ENCODE assay signal across 7 cellular contexts in the genomic region with DNA sequence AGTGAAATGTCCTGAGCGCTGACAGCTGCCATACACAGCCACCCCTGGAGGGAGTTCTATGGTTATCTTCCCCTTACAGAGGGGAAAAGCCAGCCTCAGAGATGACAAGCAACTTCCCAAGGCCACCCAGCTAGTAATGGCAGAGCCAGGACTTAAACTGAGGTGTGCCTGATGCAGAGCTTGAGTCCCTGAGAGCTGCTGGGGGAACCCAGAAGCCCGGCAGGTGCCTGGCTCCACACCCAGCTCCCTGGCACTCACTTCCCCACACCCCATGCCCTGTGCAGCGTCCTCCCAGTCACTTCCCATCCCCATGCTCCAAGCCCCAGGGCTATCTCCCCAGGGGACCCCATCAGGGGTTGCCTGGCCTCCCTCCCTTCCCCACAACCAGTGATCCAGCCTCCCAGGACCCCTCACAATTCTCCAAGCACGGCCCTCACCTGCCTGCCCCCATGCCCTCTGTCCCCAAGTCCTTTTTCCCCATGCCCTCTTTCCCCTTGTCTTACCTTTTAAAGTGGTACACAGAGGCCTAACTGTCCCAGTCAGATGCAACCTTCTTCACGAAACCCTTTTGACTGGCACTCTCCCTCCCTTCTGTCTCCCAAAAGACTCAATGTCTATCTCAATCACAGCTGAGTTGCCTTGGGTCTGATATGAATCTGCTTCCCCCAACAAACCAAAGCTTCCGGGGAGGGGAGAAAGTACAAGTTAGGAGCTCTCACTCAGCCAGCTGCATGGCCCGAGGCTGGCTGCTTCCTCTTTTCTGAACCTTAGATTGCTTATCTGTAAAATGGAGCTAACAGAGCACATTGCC. TPM values are rescaled to one million over a fixed set of nuclear protein-coding genes. Genes with fewer than 3 reads are reported as not detected.
A peak's percentile ranks its signal among the peaks of the same experiment; 100 is the strongest.
DNase-seq lines count a peak whose midpoint lies in the region; ATAC-seq and TF ChIP-seq lines count a peak whose summit lies in the region.

No MANE protein-coding gene starts in this region.

- TF ChIP-seq CTCF in coronary artery (IDR thresholded peaks at IDR 0.05) (no peak), type B pancreatic cell (conservative IDR thresholded peaks at IDR 0.05) (no peak)

- peaks cover 4% of the 10 kb centered on the region for H3K27me3 Mint-ChIP-seq in type B pancreatic cell

- no peaks in the 10 kb centered on the region for H3K9me3 Mint-ChIP-seq in type B pancreatic cell

- in situ Hi-C loops in GM18951 (cut with MboI; ENCODE audit: low sequenced_read_pairs, unreplicated experiment): no loop called here

- ATAC-seq in HG02884 (IDR thresholded peaks at IDR 0.05; ENCODE audit: unreplicated experiment): peak; percentile 91

- no peak overlapping the region for H3K4me3 Mint-ChIP-seq in type B pancreatic cell

- peak overlapping the region in 1 of 2 donors; percentile 22 for H3K27ac ChIP-seq in coronary artery

- no peaks in the 10 kb centered on the region for H3K36me3 Mint-ChIP-seq in type B pancreatic cell

- H3K4me1 Mint-ChIP-seq in type B pancreatic cell (ENCODE audit: unreplicated experiment): peaks cover 4% of the 10 kb centered on the region

- DNase-seq in RPMI7951 (ENCODE audit: low read depth): peak; percentile 63
- DNase-seq in coronary artery (ENCODE audit: low spot score): peak; percentile 53
- peak; percentile 62 for DNase-seq in type B pancreatic cell (ENCODE audit: extremely low spot score, unreplicated experiment)
- no peak for DNase-seq in NCI-H524 (lab: John Stamatoyannopoulos, UW)
- DNase-seq in retina: no peak

- H3K4me3 ChIP-seq in coronary artery: peak overlapping the region; percentile 32

- no peak overlapping the region for H3K27ac Mint-ChIP-seq in type B pancreatic cell

- TF ChIP-seq POLR2A in GM18951 (IDR thresholded peaks at IDR 0.05; ENCODE audit: extremely low read depth, insufficient read depth, insufficient read length): peak; percentile 23

RNA-seq across cellular contexts. Expression of a gene that starts 39.8 kb away (rescaled TPM):
- total RNA-seq in RPMI7951 (2014; rRNA removed; shearing (Covaris generic)): 35.4 and 39.2 TPM in 2 replicates
- 7.1 and 16.5 TPM in 2 replicates for total RNA-seq in type B pancreatic cell (ENCODE audit: low replicate concordance)

Comparison
In these comparisons a context has a peak if more than half of its experiments do, and no peak if none do; other contexts are left out.
1. DNase-seq: peak in RPMI7951 (single experiment), coronary artery (single experiment) and type B pancreatic cell (single experiment); none in NCI-H524 (0 of 2) and retina (single experiment).